ENCODE assay signal across 25 cellular contexts in the genomic region with DNA sequence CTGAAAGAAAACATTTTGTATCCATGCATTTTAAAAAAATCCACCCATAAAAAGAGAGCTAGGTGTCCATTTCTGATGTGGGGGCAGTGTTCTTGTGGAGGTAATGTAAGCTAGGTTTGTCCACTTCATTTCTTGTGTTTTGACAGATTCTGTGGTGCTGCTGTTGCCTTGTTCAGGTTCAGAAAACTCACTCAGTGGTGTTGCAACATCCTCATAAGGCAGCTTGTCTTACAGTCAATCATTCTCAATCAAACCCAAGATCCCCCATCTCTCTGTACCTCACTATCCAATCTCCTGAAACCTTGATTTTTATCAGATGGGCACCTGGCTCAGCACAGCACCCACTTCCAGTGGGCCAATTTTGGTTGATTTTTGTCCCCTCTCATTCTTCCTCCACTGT.
A peak's percentile ranks its signal among the peaks of the same experiment; 100 is the strongest.
DNase-seq lines count a peak whose midpoint lies in the region; ATAC-seq, FAIRE-seq and TF ChIP-seq lines count a peak whose summit lies in the region.
"Had no signal": no experiment of that assay in that cellular context is flagged by ENCODE, and none has a peak within 500 bp of the region (broad histone marks: within the 10 kb centered on the region; RNA-seq: fewer than 3 reads in every experiment).

No MANE protein-coding gene starts in this region.

- TF ChIP-seq POLR2A in HepG2 (IDR thresholded peaks at IDR 0.05; ENCODE audit: insufficient read depth in 1 of 2, low read depth in 2 of 2, low read length in 2 of 2) = no peak
- TF ChIP-seq POLR2A in right lobe of liver (IDR thresholded peaks at IDR 0.05) = no peak

- H3K4me3 ChIP-seq in HepG2 (replicated peaks in 1 of 3; ENCODE audit: insufficient read depth in 1 of 3, low read depth in 2 of 3, low read length in 3 of 3) (no peak overlapping the region), right lobe of liver (no peak overlapping the region), smooth muscle cell (no peak overlapping the region)
- H3K4me3 ChIP-seq: A549; BLaER1 treated with 17β-estradiol and CSF1 and Interleukin-3, amounts not matched to agents 10 nM and 100 nM; GM12878; GM23248 had no signal

- CTCF ChIA-PET in HepG2 (lab: Yijun Ruan, JAX; ENCODE audit: low intra/inter-chr PET ratio, low total read pairs) = no interaction called here

- H3K4me2 ChIP-seq in HepG2 (ENCODE audit: low read depth, low read length) (no peak overlapping the region), smooth muscle cell (no peak overlapping the region)
- H3K4me2 ChIP-seq: A549; BLaER1 treated with 17β-estradiol and CSF1 and Interleukin-3, amounts not matched to agents 10 nM and 100 nM had no signal

- in situ Hi-C loops in HepG2 (cut with HindIII; ENCODE audit: extremely low pct_ligation_motif_present, low pct_unique_long_range_greater_than_20kb) = no loop called here

- no peak for TF ChIP-seq EP300 in HepG2 (IDR thresholded peaks at IDR 0.05; ENCODE audit: low read depth in 2 of 2, low read length in 2 of 2)
- TF ChIP-seq EP300 in HepG2 (CRISPR knock-in tag; IDR thresholded peaks at IDR 0.05; ENCODE audit: borderline replicate concordance) = no peak

- no peaks in the 10 kb centered on the region for H3K9me3 ChIP-seq in HepG2 (ENCODE audit: low read length)
- no peaks in the 10 kb centered on the region for H3K9me3 ChIP-seq in right lobe of liver
- no peaks in the 10 kb centered on the region for H3K9me3 ChIP-seq in smooth muscle cell (replicated peaks; ENCODE audit: low read depth)
- H3K9me3 ChIP-seq: A549, BE2C had no signal

- no peak for TF ChIP-seq RAD21 in HepG2 (CRISPR knock-in tag; IDR thresholded peaks at IDR 0.05)

- no peak for DNase-seq in HepG2 (ENCODE audit: low spot score)
- DNase-seq in right lobe of liver = no peak
- peak; percentile 19 for DNase-seq in iris pigment epithelial cell (ENCODE audit: low read depth)
- no peak for DNase-seq in smooth muscle cell (lab: John Stamatoyannopoulos, UW; ENCODE audit: unreplicated experiment)
- DNase-seq in NCI-H2107 (lab: John Stamatoyannopoulos, UW) = no peak
- no peak for DNase-seq in activated naive CD4-positive, alpha-beta T cell treated with anti-CD3 and anti-CD28 coated beads, Interleukin-2, amount 50 U/mL, for 16 hours
- DNase-seq: 8988T; ACHN; AML-193; BE2C; CD4-positive, alpha-beta T cell; CD8-positive, alpha-beta memory T cell; DMS 273 treated with DMSO at 0.1 percent for 48 hours; DMS79; EL; GDM1; GM23248; H7; HCEC 1CT had no signal

- H3K27ac ChIP-seq in HepG2 (ENCODE audit: extremely low read length, insufficient read depth, low read length) = no peak overlapping the region
- H3K27ac ChIP-seq in right lobe of liver = no peak overlapping the region
- H3K27ac ChIP-seq in smooth muscle cell (ENCODE audit: low read depth) = peak overlapping the region; percentile 98
- H3K27ac ChIP-seq: A549; BLaER1 treated with 17β-estradiol and CSF1 and Interleukin-3, amounts not matched to agents 10 nM and 100 nM; GM23248 had no signal

- H3F3A ChIP-seq in smooth muscle cell (ENCODE audit: low read depth) = peaks cover 29% of the 10 kb centered on the region

- ATAC-seq in HepG2 = no peak
- no peak for ATAC-seq in right lobe of liver
- ATAC-seq: A549, GM12878 had no signal

- no peaks in the 10 kb centered on the region for H3K79me2 ChIP-seq in HepG2 (ENCODE audit: insufficient read depth, low read length)
- no peaks in the 10 kb centered on the region for H3K79me2 ChIP-seq in smooth muscle cell (ENCODE audit: low read depth)

- H3K36me3 ChIP-seq in HepG2 (replicated peaks in 1 of 2; ENCODE audit: control insufficient read depth in 1 of 2, insufficient read depth in 2 of 2, low read length in 2 of 2) (no peaks in the 10 kb centered on the region), right lobe of liver (no peaks in the 10 kb centered on the region), smooth muscle cell (ENCODE audit: low read depth) (no peaks in the 10 kb centered on the region)
- H3K36me3 ChIP-seq: BE2C; BLaER1 treated with 17β-estradiol and CSF1 and Interleukin-3, amounts not matched to agents 10 nM and 100 nM had no signal

- POLR2A ChIA-PET in HepG2 (lab: Yijun Ruan, JAX) = no interaction called here

- H3K9ac ChIP-seq in HepG2 (ENCODE audit: insufficient read depth, low read depth, low read length) (no peak overlapping the region), smooth muscle cell (ENCODE audit: low read depth) (no peak overlapping the region)
- H3K9ac ChIP-seq: BLaER1 treated with 17β-estradiol and CSF1 and Interleukin-3, amounts not matched to agents 10 nM and 100 nM; GM23248 had no signal

- H3K27me3 ChIP-seq in HepG2 (ENCODE audit: control insufficient read depth in 1 of 2, insufficient read depth in 2 of 2, low read length in 2 of 2) (peaks cover 0 to 2% of the 10 kb centered on the region in 2 experiments; a peak in 2 of 5 replicates), right lobe of liver (no peaks in the 10 kb centered on the region), smooth muscle cell (ENCODE audit: low read depth) (no peaks in the 10 kb centered on the region)
- H3K27me3 ChIP-seq: BE2C; BLaER1 treated with 17β-estradiol and CSF1 and Interleukin-3, amounts not matched to agents 10 nM and 100 nM had no signal

- H4K20me1 ChIP-seq in HepG2 (ENCODE audit: insufficient read depth, low read length) = no peaks in the 10 kb centered on the region
- no peaks in the 10 kb centered on the region for H4K20me1 ChIP-seq in smooth muscle cell (ENCODE audit: low read depth)
- H4K20me1 ChIP-seq: BLaER1 treated with 17β-estradiol and CSF1 and Interleukin-3, amounts not matched to agents 10 nM and 100 nM had no signal

- intact Hi-C loops in HepG2 (cut with micrococcal nuclease; ENCODE audit: unreplicated experiment) = loop anchor here (10.0 kb wide), 1 partner anchor 65 kb away; no protein-coding TSS in a partner anchor
- intact Hi-C loops in right lobe of liver (cut with DNase I) = no loop called here

- no peak for TF ChIP-seq CTCF in HepG2 (CRISPR knock-in tag; IDR thresholded peaks at IDR 0.05)
- no peak for TF ChIP-seq CTCF in right lobe of liver (IDR thresholded peaks at IDR 0.05)
- no peak for TF ChIP-seq CTCF in smooth muscle cell (IDR thresholded peaks at IDR 0.05; ENCODE audit: borderline replicate concordance, insufficient read depth, poor library complexity, severe bottlenecking)

- H2AFZ ChIP-seq in HepG2 (ENCODE audit: low read length) (no peak overlapping the region), smooth muscle cell (ENCODE audit: low read depth) (no peak overlapping the region)
- H2AFZ ChIP-seq: GM23248 had no signal

- no peaks in the 10 kb centered on the region for H3K4me1 ChIP-seq in HepG2 (ENCODE audit: insufficient read depth, low read length)
- no peaks in the 10 kb centered on the region for H3K4me1 ChIP-seq in right lobe of liver
- peaks cover 8% of the 10 kb centered on the region for H3K4me1 ChIP-seq in smooth muscle cell (ENCODE audit: low read depth)
- H3K4me1 ChIP-seq: A549; BLaER1 treated with 17β-estradiol and CSF1 and Interleukin-3, amounts not matched to agents 10 nM and 100 nM had no signal

- no TSS peak for BruUV-seq in HepG2 (replicated peaks; lab: Mats Ljungman, UMichigan)

- FAIRE-seq in HepG2 (lab: Jason Lieb, UNC) = no peak
- FAIRE-seq: A549, D721Med, GM12878, GM19239, H1 had no signal

TF ChIP-seq in HepG2, 621 proteins besides CTCF, POLR2A, EP300 and RAD21:
- TF ChIP-seq ZNF547 (CRISPR knock-in tag; IDR thresholded peaks at IDR 0.05) (no peak), CEBPB (IDR thresholded peaks at IDR 0.05; ENCODE audit: borderline replicate concordance, low read depth, low read length) (0 out of 2 replicates have a peak, but pooled peaks have one; percentile 23)
